In genomic region chr17:82859431-82860403, GRCh38 we compare ENCODE assay signal across 9 cellular contexts. TPM values are rescaled to one million over a fixed set of nuclear protein-coding genes. Genes with fewer than 3 reads are reported as not detected.
A peak's percentile ranks its signal among the peaks of the same experiment; 100 is the strongest.
DNase-seq lines count a peak whose midpoint lies in the region; ATAC-seq and TF ChIP-seq lines count a peak whose summit lies in the region.
"Had no signal": no experiment of that assay in that cellular context is flagged by ENCODE, and none has a peak within 500 bp of the region (broad histone marks: within the 10 kb centered on the region; RNA-seq: fewer than 3 reads in every experiment).

No MANE protein-coding gene starts in this region.

- peak overlapping the region; percentile 98 for H3K27ac Mint-ChIP-seq in activated CD4-positive, alpha-beta T cell treated with anti-CD3 and anti-CD28 coated beads, Interleukin-2, amount 10 ng/mL, durations not matched to agents 7 days and 5 days
- H3K27ac Mint-ChIP-seq in dendritic cell treated with granulocyte-macrophage colony-stimulating factor and Interleukin-4, amounts not matched to agents 40 ng/mL and 50 ng/mL, for 4 days, result peak overlapping the region; percentile 94
- H3K27ac Mint-ChIP-seq in mesothelial cell of epicardium, result peak overlapping the region; percentile 97

- POLR2A ChIA-PET in activated CD4-positive, alpha-beta T cell treated with anti-CD3 and anti-CD28 coated beads, Interleukin-2, amount 10 ng/mL, durations not matched to agents 7 days and 5 days (lab: Charles Lee), result interaction anchor here (0.6 kb wide), 1 partner anchor 26 kb away, joined by 3 read pairs; no protein-coding TSS in a partner anchor

- peak overlapping the region; percentile 4; the same call in 1 of the 2 replicates for H3K9ac ChIP-seq in HUES64 (ENCODE audit: low read depth, low read length)

- H3K9me3 Mint-ChIP-seq in activated CD4-positive, alpha-beta T cell treated with anti-CD3 and anti-CD28 coated beads, Interleukin-2, amount 10 ng/mL, durations not matched to agents 7 days and 5 days, result no peaks in the 10 kb centered on the region
- H3K9me3 Mint-ChIP-seq in dendritic cell treated with granulocyte-macrophage colony-stimulating factor and Interleukin-4, amounts not matched to agents 40 ng/mL and 50 ng/mL, for 4 days, result no peaks in the 10 kb centered on the region
- peaks cover 4% of the 10 kb centered on the region for H3K9me3 Mint-ChIP-seq in mesothelial cell of epicardium

- ATAC-seq in GM19463 (IDR thresholded peaks at IDR 0.05; ENCODE audit: unreplicated experiment), result no peak
- no peak for ATAC-seq in HG03521 (IDR thresholded peaks at IDR 0.05; ENCODE audit: unreplicated experiment)

- peak overlapping the region; percentile 80 for H3K4me3 Mint-ChIP-seq in activated CD4-positive, alpha-beta T cell treated with anti-CD3 and anti-CD28 coated beads, Interleukin-2, amount 10 ng/mL, durations not matched to agents 7 days and 5 days
- peak overlapping the region; percentile 73 for H3K4me3 Mint-ChIP-seq in dendritic cell treated with granulocyte-macrophage colony-stimulating factor and Interleukin-4, amounts not matched to agents 40 ng/mL and 50 ng/mL, for 4 days
- peak overlapping the region; percentile 47 for H3K4me3 Mint-ChIP-seq in mesothelial cell of epicardium

- CTCF ChIA-PET in activated CD4-positive, alpha-beta T cell treated with anti-CD3 and anti-CD28 coated beads, Interleukin-2, amount 10 ng/mL, durations not matched to agents 7 days and 5 days (lab: Charles Lee), result interaction anchor here (0.8 to 1.0 kb wide), 2 partner anchors 16 to 36 kb away, joined by 3 read pairs; no protein-coding TSS in a partner anchor

- WGBS in HUES64, result 86% methylated on average over 23 of the region's 23 CpGs
- 57 to 79% (median 66%) methylated on average over 18 to 23 of the region's 23 CpGs for WGBS in stomach, 5 donors

- TF ChIP-seq EP300 in stomach (IDR thresholded peaks at IDR 0.05), result no peak

- intact Hi-C loops in dendritic cell treated with granulocyte-macrophage colony-stimulating factor and Interleukin-4, amounts not matched to agents 40 ng/mL and 50 ng/mL, for 4 days (cut with micrococcal nuclease), result no loop called here
- intact Hi-C loops in stomach (cut with DNase I; ENCODE audit: low total_unique reads), result no loop called here

- no peak for TF ChIP-seq POLR2A in stomach (IDR thresholded peaks at IDR 0.05)

- H3K4me3 ChIP-seq in HUES64 (ENCODE audit: low read length) (no peak overlapping the region), stomach (no peak overlapping the region)

- H3K27ac ChIP-seq in HUES64 (ENCODE audit: low read depth, low read length) (0 out of 2 replicates have a peak overlapping the region, but pooled peaks have one; percentile 56), stomach (peak overlapping the region; percentile 44 to 70 (median 54))

- H3K9me3 ChIP-seq in HUES64 (ENCODE audit: insufficient read depth, low read depth, low read length) (no peaks in the 10 kb centered on the region), stomach (no peaks in the 10 kb centered on the region)

- peaks cover 68% of the 10 kb centered on the region for H3K4me1 Mint-ChIP-seq in activated CD4-positive, alpha-beta T cell treated with anti-CD3 and anti-CD28 coated beads, Interleukin-2, amount 10 ng/mL, durations not matched to agents 7 days and 5 days
- peaks cover 39% of the 10 kb centered on the region for H3K4me1 Mint-ChIP-seq in dendritic cell treated with granulocyte-macrophage colony-stimulating factor and Interleukin-4, amounts not matched to agents 40 ng/mL and 50 ng/mL, for 4 days (ENCODE audit: low read depth)
- H3K4me1 Mint-ChIP-seq in mesothelial cell of epicardium, result peaks cover 58% of the 10 kb centered on the region

- H3K4me1 ChIP-seq in HUES64 (ENCODE audit: insufficient read depth, low read length) (peaks cover 8% of the 10 kb centered on the region; the same call in 1 of the 2 replicates), stomach (peaks cover 16 to 35% (median 24%) of the 10 kb centered on the region in 4 donors)

- H3K36me3 ChIP-seq in HUES64 (ENCODE audit: insufficient read depth, low read length) (peaks cover 7% of the 10 kb centered on the region), stomach (peaks cover 0 to 7% (median 4%) of the 10 kb centered on the region in 4 donors)

- in situ Hi-C loops in G401 (cut with HindIII; ENCODE audit: low sequenced_read_pairs), result no loop called here

- TF ChIP-seq CTCF in mesothelial cell of epicardium (IDR thresholded peaks at IDR 0.05; ENCODE audit: unreplicated experiment) (no peak), stomach (IDR thresholded peaks at IDR 0.05) (no peak)

- H3K36me3 Mint-ChIP-seq in activated CD4-positive, alpha-beta T cell treated with anti-CD3 and anti-CD28 coated beads, Interleukin-2, amount 10 ng/mL, durations not matched to agents 7 days and 5 days (ENCODE audit: low read depth), result peaks cover 26% of the 10 kb centered on the region
- H3K36me3 Mint-ChIP-seq in dendritic cell treated with granulocyte-macrophage colony-stimulating factor and Interleukin-4, amounts not matched to agents 40 ng/mL and 50 ng/mL, for 4 days (ENCODE audit: low read depth), result peaks cover 5% of the 10 kb centered on the region
- H3K36me3 Mint-ChIP-seq in mesothelial cell of epicardium, result peaks cover 7% of the 10 kb centered on the region

- DNase-seq in G401 (ENCODE audit: low spot score), result peak; percentile 40
- DNase-seq in activated CD4-positive, alpha-beta T cell treated with anti-CD3 and anti-CD28 coated beads, Interleukin-2, amount 10 ng/mL, durations not matched to agents 7 days and 5 days, result peak; percentile 71
- no peak for DNase-seq in mesothelial cell of epicardium (ENCODE audit: low spot score in 2 of 2, unreplicated experiment in 2 of 2)
- no peak for DNase-seq in stomach

- no peaks in the 10 kb centered on the region for H3K27me3 Mint-ChIP-seq in activated CD4-positive, alpha-beta T cell treated with anti-CD3 and anti-CD28 coated beads, Interleukin-2, amount 10 ng/mL, durations not matched to agents 7 days and 5 days
- H3K27me3 Mint-ChIP-seq in dendritic cell treated with granulocyte-macrophage colony-stimulating factor and Interleukin-4, amounts not matched to agents 40 ng/mL and 50 ng/mL, for 4 days, result no peaks in the 10 kb centered on the region
- H3K27me3 Mint-ChIP-seq in mesothelial cell of epicardium (ENCODE audit: low read depth), result no peaks in the 10 kb centered on the region

- H3K27me3 ChIP-seq in HUES64 (ENCODE audit: insufficient read depth, low read length) (no peaks in the 10 kb centered on the region), stomach (no peaks in the 10 kb centered on the region)

RNA-seq across cellular contexts. Expression of gene ZNF750, which starts 19.9 kb away (rescaled TPM):
- not detected in 2 replicates for total RNA-seq in G401 (2014; rRNA removed; shearing (Covaris generic))
- polyA plus RNA-seq in HUES64 (2013, experiment 1 of 2), result not detected
- not detected for polyA plus RNA-seq in HUES64 (2013, experiment 2 of 2)
- not detected for total RNA-seq in activated CD4-positive, alpha-beta T cell treated with anti-CD3 and anti-CD28 coated beads, Interleukin-2, amount 10 ng/mL, durations not matched to agents 7 days and 5 days
- total RNA-seq in mesothelial cell of epicardium (1.8 to 2.6 TPM (median 2.3 TPM) in 3 replicates), stomach (not detected)
- polyA plus RNA-seq in stomach, result 1 to 10 TPM in 1 of 3 donors, not detected in 2; 9.5 TPM
- total RNA-seq: subcutaneous adipose tissue had no signal

Comparison
In these comparisons a context has a peak if more than half of its experiments do, and no peak if none do; other contexts are left out.
1. DNase-seq: peak in G401 (single experiment) and activated CD4-positive, alpha-beta T cell treated with anti-CD3 and anti-CD28 coated beads, Interleukin-2, amount 10 ng/mL, durations not matched to agents 7 days and 5 days (single experiment); none in mesothelial cell of epicardium (0 of 2) and stomach (single experiment).
2. Peak in every context shown above with its lines, with median percentiles within 50 percentile points of each other: H3K27ac Mint-ChIP-seq and H3K4me3 Mint-ChIP-seq.